ENCODE assay signal across 1 cellular context in the genomic region with DNA sequence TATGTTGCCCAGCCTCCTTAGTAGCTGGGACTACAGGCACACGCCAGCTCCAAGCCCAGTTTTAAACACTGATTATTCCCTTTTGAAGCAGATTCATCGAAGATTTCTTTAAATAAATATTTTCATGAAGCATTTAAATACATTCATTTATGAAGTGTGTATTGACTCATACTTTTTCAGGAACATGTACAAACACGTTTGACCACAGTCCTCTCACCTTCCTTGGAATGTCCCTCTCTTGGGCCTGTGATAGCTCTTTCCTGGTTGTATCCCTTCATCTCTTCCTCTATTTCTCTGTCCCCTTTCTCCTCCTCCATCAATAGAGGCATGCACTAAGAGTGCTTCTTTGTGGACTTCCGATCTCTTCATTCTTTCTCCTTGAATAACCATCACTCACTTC.
TF ChIP-seq lines count a peak whose summit lies in the region.

No MANE protein-coding gene starts in this region.

TF ChIP-seq in HepG2, 621 proteins besides CTCF, POLR2A, EP300 and RAD21:
- TF ChIP-seq ZNF382 (CRISPR knock-in tag; IDR thresholded peaks at IDR 0.05; ENCODE audit: borderline replicate concordance) (no peak), GPBP1L1 (CRISPR knock-in tag; IDR thresholded peaks at IDR 0.05) (no peak), NCOA5 (CRISPR knock-in tag; IDR thresholded peaks at IDR 0.05) (no peak), ZNF350 (CRISPR knock-in tag; IDR thresholded peaks at IDR 0.05; ENCODE audit: borderline replicate concordance, low read depth) (no peak), KAT8 (CRISPR knock-in tag; IDR thresholded peaks at IDR 0.05) (no peak), NR3C1 (CRISPR knock-in tag; IDR thresholded peaks at IDR 0.05) (no peak)
TF ChIP-seq in HepG2: peak in this region for 0.
